ENCODE assay signal across 1 cellular context in the genomic region with DNA sequence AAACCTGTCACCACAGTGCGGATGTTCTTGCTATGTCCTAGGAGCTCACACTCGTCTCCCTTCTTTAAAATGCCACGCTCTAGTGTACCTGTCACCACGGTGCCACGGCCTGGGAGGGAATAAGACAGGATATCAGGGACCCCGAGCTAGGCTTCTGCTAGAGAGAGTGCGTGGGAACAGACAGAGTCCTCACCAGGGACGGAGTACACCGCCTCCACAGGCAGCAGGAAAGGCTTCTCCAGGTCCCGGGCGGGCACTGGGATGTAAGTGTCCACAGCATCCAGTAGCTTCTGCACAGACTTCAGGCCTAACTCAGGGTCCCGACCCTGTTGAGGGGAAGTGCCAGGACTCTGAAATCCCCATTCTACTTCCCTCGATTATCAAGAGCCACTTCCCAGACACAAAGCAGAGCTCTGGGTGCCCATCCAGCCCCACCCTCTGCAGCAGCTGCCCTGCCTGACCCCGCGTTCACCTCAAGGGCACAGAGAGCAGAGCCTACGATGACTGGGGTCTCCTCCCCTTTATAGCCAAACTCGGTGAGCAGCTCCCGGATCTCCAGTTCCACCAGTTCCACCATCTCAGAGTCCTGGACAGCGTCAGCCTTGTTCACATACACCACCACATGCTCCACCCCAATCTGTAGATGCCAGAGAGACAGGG.
TF ChIP-seq lines count a peak whose summit lies in the region.

No MANE protein-coding gene starts in this region.

TF ChIP-seq in H1, 55 proteins besides CTCF, POLR2A, EP300 and RAD21:
- TF ChIP-seq HDAC6 (IDR thresholded peaks at IDR 0.05; ENCODE audit: low read depth, low read length) (no peak), NANOG (IDR thresholded peaks at IDR 0.05; ENCODE audit: insufficient read depth, low read depth, low read length, poor library complexity, severe bottlenecking) (no peak), BRCA1 (IDR thresholded peaks at IDR 0.05; ENCODE audit: low read depth, low read length) (no peak), SP1 (IDR thresholded peaks at IDR 0.05; ENCODE audit: low read depth, low read length) (no peak), SIRT6 (IDR thresholded peaks at IDR 0.05; ENCODE audit: low read length) (no peak), PHF8 (conservative IDR thresholded peaks at IDR 0.05; ENCODE audit: low read depth, low read length) (no peak), SIN3A (conservative IDR thresholded peaks at IDR 0.05 in 1 of 2, IDR thresholded peaks at IDR 0.05 in 1 of 2; ENCODE audit: low read depth in 1 of 2, low read length in 2 of 2) (no peak), KDM4A (IDR thresholded peaks at IDR 0.05; ENCODE audit: low read depth, low read length, severe bottlenecking) (no peak), ASH2L (IDR thresholded peaks at IDR 0.05; ENCODE audit: low read length) (no peak), SUZ12 (IDR thresholded peaks at IDR 0.05; ENCODE audit: low read length) (no peak), JUND (IDR thresholded peaks at IDR 0.05; ENCODE audit: low read length) (no peak), POLR2AphosphoS5 (IDR thresholded peaks at IDR 0.05; ENCODE audit: low read depth, low read length) (no peak), GTF2F1 (IDR thresholded peaks at IDR 0.05; ENCODE audit: borderline replicate concordance, low read depth, low read length) (no peak), TCF12 (IDR thresholded peaks at IDR 0.05; ENCODE audit: low read depth, low read length) (no peak), EZH2 (IDR thresholded peaks at IDR 0.05; ENCODE audit: low read depth, low read length, severe bottlenecking) (no peak), RFX5 (IDR thresholded peaks at IDR 0.05; ENCODE audit: borderline replicate concordance, low read depth, low read length) (no peak), BCL11A (IDR thresholded peaks at IDR 0.05; ENCODE audit: low read depth in 2 of 2, low read length in 2 of 2) (no peak), CHD1 (IDR thresholded peaks at IDR 0.05; ENCODE audit: low read depth, low read length) (no peak)
- TF ChIP-seq, protein P1, sequence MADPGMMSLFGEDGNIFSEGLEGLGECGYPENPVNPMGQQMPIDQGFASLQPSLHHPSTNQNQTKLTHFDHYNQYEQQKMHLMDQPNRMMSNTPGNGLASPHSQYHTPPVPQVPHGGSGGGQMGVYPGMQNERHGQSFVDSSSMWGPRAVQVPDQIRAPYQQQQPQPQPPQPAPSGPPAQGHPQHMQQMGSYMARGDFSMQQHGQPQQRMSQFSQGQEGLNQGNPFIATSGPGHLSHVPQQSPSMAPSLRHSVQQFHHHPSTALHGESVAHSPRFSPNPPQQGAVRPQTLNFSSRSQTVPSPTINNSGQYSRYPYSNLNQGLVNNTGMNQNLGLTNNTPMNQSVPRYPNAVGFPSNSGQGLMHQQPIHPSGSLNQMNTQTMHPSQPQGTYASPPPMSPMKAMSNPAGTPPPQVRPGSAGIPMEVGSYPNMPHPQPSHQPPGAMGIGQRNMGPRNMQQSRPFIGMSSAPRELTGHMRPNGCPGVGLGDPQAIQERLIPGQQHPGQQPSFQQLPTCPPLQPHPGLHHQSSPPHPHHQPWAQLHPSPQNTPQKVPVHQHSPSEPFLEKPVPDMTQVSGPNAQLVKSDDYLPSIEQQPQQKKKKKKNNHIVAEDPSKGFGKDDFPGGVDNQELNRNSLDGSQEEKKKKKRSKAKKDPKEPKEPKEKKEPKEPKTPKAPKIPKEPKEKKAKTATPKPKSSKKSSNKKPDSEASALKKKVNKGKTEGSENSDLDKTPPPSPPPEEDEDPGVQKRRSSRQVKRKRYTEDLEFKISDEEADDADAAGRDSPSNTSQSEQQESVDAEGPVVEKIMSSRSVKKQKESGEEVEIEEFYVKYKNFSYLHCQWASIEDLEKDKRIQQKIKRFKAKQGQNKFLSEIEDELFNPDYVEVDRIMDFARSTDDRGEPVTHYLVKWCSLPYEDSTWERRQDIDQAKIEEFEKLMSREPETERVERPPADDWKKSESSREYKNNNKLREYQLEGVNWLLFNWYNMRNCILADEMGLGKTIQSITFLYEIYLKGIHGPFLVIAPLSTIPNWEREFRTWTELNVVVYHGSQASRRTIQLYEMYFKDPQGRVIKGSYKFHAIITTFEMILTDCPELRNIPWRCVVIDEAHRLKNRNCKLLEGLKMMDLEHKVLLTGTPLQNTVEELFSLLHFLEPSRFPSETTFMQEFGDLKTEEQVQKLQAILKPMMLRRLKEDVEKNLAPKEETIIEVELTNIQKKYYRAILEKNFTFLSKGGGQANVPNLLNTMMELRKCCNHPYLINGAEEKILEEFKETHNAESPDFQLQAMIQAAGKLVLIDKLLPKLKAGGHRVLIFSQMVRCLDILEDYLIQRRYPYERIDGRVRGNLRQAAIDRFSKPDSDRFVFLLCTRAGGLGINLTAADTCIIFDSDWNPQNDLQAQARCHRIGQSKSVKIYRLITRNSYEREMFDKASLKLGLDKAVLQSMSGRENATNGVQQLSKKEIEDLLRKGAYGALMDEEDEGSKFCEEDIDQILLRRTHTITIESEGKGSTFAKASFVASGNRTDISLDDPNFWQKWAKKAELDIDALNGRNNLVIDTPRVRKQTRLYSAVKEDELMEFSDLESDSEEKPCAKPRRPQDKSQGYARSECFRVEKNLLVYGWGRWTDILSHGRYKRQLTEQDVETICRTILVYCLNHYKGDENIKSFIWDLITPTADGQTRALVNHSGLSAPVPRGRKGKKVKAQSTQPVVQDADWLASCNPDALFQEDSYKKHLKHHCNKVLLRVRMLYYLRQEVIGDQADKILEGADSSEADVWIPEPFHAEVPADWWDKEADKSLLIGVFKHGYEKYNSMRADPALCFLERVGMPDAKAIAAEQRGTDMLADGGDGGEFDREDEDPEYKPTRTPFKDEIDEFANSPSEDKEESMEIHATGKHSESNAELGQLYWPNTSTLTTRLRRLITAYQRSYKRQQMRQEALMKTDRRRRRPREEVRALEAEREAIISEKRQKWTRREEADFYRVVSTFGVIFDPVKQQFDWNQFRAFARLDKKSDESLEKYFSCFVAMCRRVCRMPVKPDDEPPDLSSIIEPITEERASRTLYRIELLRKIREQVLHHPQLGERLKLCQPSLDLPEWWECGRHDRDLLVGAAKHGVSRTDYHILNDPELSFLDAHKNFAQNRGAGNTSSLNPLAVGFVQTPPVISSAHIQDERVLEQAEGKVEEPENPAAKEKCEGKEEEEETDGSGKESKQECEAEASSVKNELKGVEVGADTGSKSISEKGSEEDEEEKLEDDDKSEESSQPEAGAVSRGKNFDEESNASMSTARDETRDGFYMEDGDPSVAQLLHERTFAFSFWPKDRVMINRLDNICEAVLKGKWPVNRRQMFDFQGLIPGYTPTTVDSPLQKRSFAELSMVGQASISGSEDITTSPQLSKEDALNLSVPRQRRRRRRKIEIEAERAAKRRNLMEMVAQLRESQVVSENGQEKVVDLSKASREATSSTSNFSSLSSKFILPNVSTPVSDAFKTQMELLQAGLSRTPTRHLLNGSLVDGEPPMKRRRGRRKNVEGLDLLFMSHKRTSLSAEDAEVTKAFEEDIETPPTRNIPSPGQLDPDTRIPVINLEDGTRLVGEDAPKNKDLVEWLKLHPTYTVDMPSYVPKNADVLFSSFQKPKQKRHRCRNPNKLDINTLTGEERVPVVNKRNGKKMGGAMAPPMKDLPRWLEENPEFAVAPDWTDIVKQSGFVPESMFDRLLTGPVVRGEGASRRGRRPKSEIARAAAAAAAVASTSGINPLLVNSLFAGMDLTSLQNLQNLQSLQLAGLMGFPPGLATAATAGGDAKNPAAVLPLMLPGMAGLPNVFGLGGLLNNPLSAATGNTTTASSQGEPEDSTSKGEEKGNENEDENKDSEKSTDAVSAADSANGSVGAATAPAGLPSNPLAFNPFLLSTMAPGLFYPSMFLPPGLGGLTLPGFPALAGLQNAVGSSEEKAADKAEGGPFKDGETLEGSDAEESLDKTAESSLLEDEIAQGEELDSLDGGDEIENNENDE (IDR thresholded peaks at IDR 0.05; ENCODE audit: insufficient replicate concordance, low read length) = no peak
- TF ChIP-seq, protein P2, sequence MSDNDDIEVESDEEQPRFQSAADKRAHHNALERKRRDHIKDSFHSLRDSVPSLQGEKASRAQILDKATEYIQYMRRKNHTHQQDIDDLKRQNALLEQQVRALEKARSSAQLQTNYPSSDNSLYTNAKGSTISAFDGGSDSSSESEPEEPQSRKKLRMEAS (IDR thresholded peaks at IDR 0.05) = no peak
